ENCODE assay signal across 1 cellular context in genomic region chr7:150807616-150808438, GRCh38.
TF ChIP-seq lines count a peak whose summit lies in the region.
"Not testable (repeated sequence)": the region's sequence is repeated elsewhere in the genome, so short reads cannot be mapped to it uniquely, and the experiment has no call there.

No MANE protein-coding gene starts in this region.

TF ChIP-seq in HepG2, 621 proteins besides CTCF, POLR2A, EP300 and RAD21 (continued from another document and continues in another):
- TF ChIP-seq ZNF687 (CRISPR knock-in tag; IDR thresholded peaks at IDR 0.05) (peak; percentile 82), CREM (IDR thresholded peaks at IDR 0.05) (0 out of 2 replicates have a peak, but pooled peaks have one; percentile 43), ZBTB4 (CRISPR knock-in tag; IDR thresholded peaks at IDR 0.05; ENCODE audit: borderline replicate concordance) (peak; percentile 50; the same call in 1 of the 2 replicates), ZNF564 (CRISPR knock-in tag; IDR thresholded peaks at IDR 0.05) (0 out of 2 replicates have a peak, but pooled peaks have one; percentile 36), ZHX2 (IDR thresholded peaks at IDR 0.05; ENCODE audit: low read depth) (peak; percentile 29; the same call in 1 of the 2 replicates), ZHX2 (CRISPR knock-in tag; IDR thresholded peaks at IDR 0.05; ENCODE audit: borderline replicate concordance) (0 out of 2 replicates have a peak, but pooled peaks have one; percentile 56), GATAD2A (CRISPR knock-in tag; IDR thresholded peaks at IDR 0.05) (peak; percentile 49; the same call in 1 of the 2 replicates), MIER2 (CRISPR knock-in tag; IDR thresholded peaks at IDR 0.05) (peak; percentile 73; the same call in 1 of the 2 replicates), ZNF501 (CRISPR knock-in tag; IDR thresholded peaks at IDR 0.05) (peak; percentile 70), SALL1 (CRISPR knock-in tag; IDR thresholded peaks at IDR 0.05) (peak; percentile 50; the same call in 1 of the 2 replicates), HIVEP1 (CRISPR knock-in tag; IDR thresholded peaks at IDR 0.05) (peak; percentile 71; the same call in 1 of the 2 replicates), RFXAP (CRISPR knock-in tag; IDR thresholded peaks at IDR 0.05; ENCODE audit: borderline replicate concordance) (peak; percentile 73; the same call in 1 of the 2 replicates), ZNF580 (CRISPR knock-in tag; IDR thresholded peaks at IDR 0.05; ENCODE audit: borderline replicate concordance, low read depth) (0 out of 2 replicates have a peak, but pooled peaks have one; percentile 29), KDM6A (CRISPR knock-in tag; IDR thresholded peaks at IDR 0.05; ENCODE audit: low read depth) (peak; percentile 89), TGIF2 (CRISPR knock-in tag; IDR thresholded peaks at IDR 0.05) (0 out of 2 replicates have a peak, but pooled peaks have one; percentile 55), CBX5 (CRISPR knock-in tag; IDR thresholded peaks at IDR 0.05; ENCODE audit: borderline replicate concordance) (peak; percentile 67; the same call in 1 of the 2 replicates), MXD1 (CRISPR knock-in tag; IDR thresholded peaks at IDR 0.05) (peak; percentile 32; the same call in 1 of the 2 replicates), MYC (CRISPR knock-in tag; IDR thresholded peaks at IDR 0.05; ENCODE audit: borderline replicate concordance) (peak; percentile 29; the same call in 1 of the 2 replicates), ZNF792 (CRISPR knock-in tag; IDR thresholded peaks at IDR 0.05) (peak; percentile 83; the same call in 1 of the 2 replicates), HNF1B (CRISPR knock-in tag; IDR thresholded peaks at IDR 0.05) (0 out of 2 replicates have a peak, but pooled peaks have one; percentile 38), ZNF781 (CRISPR knock-in tag; IDR thresholded peaks at IDR 0.05; ENCODE audit: borderline replicate concordance, not compliant biosample characterization) (peak; percentile 71), RARA (CRISPR knock-in tag; IDR thresholded peaks at IDR 0.05) (0 out of 2 replicates have a peak, but pooled peaks have one; percentile 7), SKI (IDR thresholded peaks at IDR 0.05; ENCODE audit: partially characterized antibody) (peak; percentile 32), AHR (CRISPR knock-in tag; IDR thresholded peaks at IDR 0.05) (peak; percentile 71; the same call in 1 of the 2 replicates), ZBTB7A (CRISPR knock-in tag; IDR thresholded peaks at IDR 0.05) (peak; percentile 78), SETDB1 (CRISPR knock-in tag; IDR thresholded peaks at IDR 0.05; ENCODE audit: borderline replicate concordance) (peak; percentile 91), ZFY (CRISPR knock-in tag; IDR thresholded peaks at IDR 0.05) (peak; percentile 69), FOXA3 (CRISPR knock-in tag; IDR thresholded peaks at IDR 0.05) (peak; percentile 89), HINFP (CRISPR knock-in tag; IDR thresholded peaks at IDR 0.05; ENCODE audit: low read depth) (peak; percentile 61; the same call in 1 of the 2 replicates)
- not testable (repeated sequence) for TF ChIP-seq CREM (CRISPR knock-in tag; IDR thresholded peaks at IDR 0.05)
